16 cellular contexts compared by ENCODE assay signal in the genomic region with DNA sequence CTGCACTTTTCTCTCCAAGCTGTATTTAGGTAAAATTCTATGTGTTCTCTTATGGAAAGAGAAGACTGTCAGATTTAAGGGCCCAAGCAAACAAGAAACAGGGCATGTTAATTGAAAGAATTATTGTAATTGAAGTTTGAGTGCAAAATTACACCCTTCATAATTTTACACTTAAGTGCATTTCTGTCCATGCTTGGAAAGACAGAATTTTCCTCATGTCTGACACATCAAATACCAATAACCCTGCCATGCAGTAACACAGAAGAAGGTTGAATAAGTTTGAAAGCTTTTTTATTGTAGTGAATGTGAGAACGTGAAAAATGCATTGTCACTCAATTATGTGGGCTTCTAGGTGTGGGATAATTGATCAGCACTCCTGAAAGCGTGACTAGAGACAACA. TPM values are rescaled to one million over a fixed set of nuclear protein-coding genes. Genes with fewer than 3 reads are reported as not detected.
DNase-seq lines count a peak whose midpoint lies in the region; TF ChIP-seq lines count a peak whose summit lies in the region.
"Had no signal": no experiment of that assay in that cellular context is flagged by ENCODE, and none has a peak within 500 bp of the region (broad histone marks: within the 10 kb centered on the region; RNA-seq: fewer than 3 reads in every experiment).

No MANE protein-coding gene starts in this region.

- H3K27me3 Mint-ChIP-seq in chondrocyte (ENCODE audit: low read depth) (no peaks in the 10 kb centered on the region), osteocyte (ENCODE audit: unreplicated experiment) (no peaks in the 10 kb centered on the region)
- peaks cover 3% of the 10 kb centered on the region for H3K27me3 Mint-ChIP-seq in activated CD4-positive, alpha-beta memory T cell treated with anti-CD3 and anti-CD28 coated beads for 36 hours

- H3K4me3 Mint-ChIP-seq in chondrocyte (ENCODE audit: unreplicated experiment) (no peak overlapping the region), osteocyte (ENCODE audit: unreplicated experiment) (no peak overlapping the region)
- no peak overlapping the region for H3K4me3 Mint-ChIP-seq in activated CD4-positive, alpha-beta memory T cell treated with anti-CD3 and anti-CD28 coated beads for 36 hours

- H3K4me1 Mint-ChIP-seq in chondrocyte (ENCODE audit: low read depth) (peaks cover 20% of the 10 kb centered on the region), osteocyte (ENCODE audit: unreplicated experiment) (peaks cover 29% of the 10 kb centered on the region)
- no peaks in the 10 kb centered on the region for H3K4me1 Mint-ChIP-seq in activated CD4-positive, alpha-beta memory T cell treated with anti-CD3 and anti-CD28 coated beads for 36 hours (ENCODE audit: low read depth)

- H3K9me3 Mint-ChIP-seq in chondrocyte (ENCODE audit: low read depth) (no peaks in the 10 kb centered on the region), osteocyte (ENCODE audit: unreplicated experiment) (no peaks in the 10 kb centered on the region)
- no peaks in the 10 kb centered on the region for H3K9me3 Mint-ChIP-seq in activated CD4-positive, alpha-beta memory T cell treated with anti-CD3 and anti-CD28 coated beads for 36 hours

- intact Hi-C loops in activated CD4-positive, alpha-beta memory T cell treated with anti-CD3 and anti-CD28 coated beads for 36 hours (cut with micrococcal nuclease), result no loop called here

- TF ChIP-seq CTCF in chondrocyte (IDR thresholded peaks at IDR 0.05) (no peak), osteocyte (IDR thresholded peaks at IDR 0.05) (no peak)

- POLR2A ChIA-PET in activated CD4-positive, alpha-beta memory T cell treated with anti-CD3 and anti-CD28 coated beads for 36 hours (lab: Charles Lee), result no interaction called here

- CTCF ChIA-PET in activated CD4-positive, alpha-beta memory T cell treated with anti-CD3 and anti-CD28 coated beads for 36 hours (lab: Charles Lee), result no interaction called here

- H3K36me3 Mint-ChIP-seq in chondrocyte (ENCODE audit: low read depth) (no peaks in the 10 kb centered on the region), osteocyte (ENCODE audit: unreplicated experiment) (no peaks in the 10 kb centered on the region)
- no peaks in the 10 kb centered on the region for H3K36me3 Mint-ChIP-seq in activated CD4-positive, alpha-beta memory T cell treated with anti-CD3 and anti-CD28 coated beads for 36 hours

- H3K27ac Mint-ChIP-seq in chondrocyte (ENCODE audit: unreplicated experiment) (peak overlapping the region; percentile 76), osteocyte (ENCODE audit: unreplicated experiment) (peak overlapping the region; percentile 75)
- no peak overlapping the region for H3K27ac Mint-ChIP-seq in activated CD4-positive, alpha-beta memory T cell treated with anti-CD3 and anti-CD28 coated beads for 36 hours

- peak; percentile 6 for DNase-seq in DMS79 treated with DMSO at 0.1 percent for 48 hours (lab: John Stamatoyannopoulos, UW)
- no peak for DNase-seq in DMS79 (lab: John Stamatoyannopoulos, UW)
- DNase-seq in NCI-H1417 (lab: John Stamatoyannopoulos, UW), result peak in 2 of 3 experiments; percentile 23 to 82
- DNase-seq in chondrocyte (ENCODE audit: low spot score), result no peak
- DNase-seq in osteocyte (ENCODE audit: extremely low spot score, unreplicated experiment), result no peak
- no peak for DNase-seq in RKO (ENCODE audit: low spot score)
- DNase-seq in activated naive CD4-positive, alpha-beta T cell treated with anti-CD3 and anti-CD28 coated beads, Interleukin-2, amount 50 U/mL, for 16 hours, result no peak
- no peak for DNase-seq in activated CD4-positive, alpha-beta memory T cell treated with anti-CD3 and anti-CD28 coated beads for 36 hours
- DNase-seq: BE2C, Kasumi-1, NCI-H1092 treated with DMSO at 0.1 percent for 48 hours, NCI-H1694, NCI-H2029 treated with DMSO at 0.1 percent for 48 hours, NCI-H524, SIG-M5 had no signal

RNA-seq across cellular contexts. Expression of a gene that starts 52.9 kb away (rescaled TPM):
- total RNA-seq in chondrocyte (24.3 to 39.6 TPM (median 24.9 TPM) in 3 replicates), osteocyte (26.1 and 26.7 TPM in 2 replicates)
- total RNA-seq in activated CD4-positive, alpha-beta memory T cell treated with anti-CD3 and anti-CD28 coated beads for 36 hours, result under 1 TPM; 0.07 to 0.70 TPM
- total RNA-seq: OCI-LY7 had no signal

Comparison
In these comparisons a context has a peak if more than half of its experiments do, and no peak if none do; other contexts are left out.
1. DNase-seq: peak in DMS79 treated with DMSO at 0.1 percent for 48 hours (single experiment) and NCI-H1417 (2 of 3); none in DMS79 (single experiment), chondrocyte (single experiment), osteocyte (single experiment), RKO (single experiment), activated naive CD4-positive, alpha-beta T cell treated with anti-CD3 and anti-CD28 coated beads, Interleukin-2, amount 50 U/mL, for 16 hours (single experiment) and activated CD4-positive, alpha-beta memory T cell treated with anti-CD3 and anti-CD28 coated beads for 36 hours (single experiment).
2. RNA of a gene that starts 52.9 kb away (total RNA-seq): 26.1 to 26.7 TPM in osteocyte and 24.3 to 39.6 TPM in chondrocyte; 0.07 to 0.70 TPM in activated CD4-positive, alpha-beta memory T cell treated with anti-CD3 and anti-CD28 coated beads for 36 hours; every median in the first group is over 10 times any median in the second.